Comparison of ENCODE assay signal across 23 cellular contexts in genomic region chr19:16175954-16176353, GRCh38.
"Had no signal": no experiment of that assay in that cellular context is flagged by ENCODE, and none has a peak within 500 bp of the region (broad histone marks: within the 10 kb centered on the region; RNA-seq: fewer than 3 reads in every experiment).

No MANE protein-coding gene starts in this region.

- H3K36me3 ChIP-seq: neural progenitor cell, ovary, right atrium auricular region, sigmoid colon, stomach, thoracic aorta, transverse colon had no signal

- H3K4me3 ChIP-seq: lung, neural progenitor cell, ovary, right atrium auricular region, sigmoid colon, skin epidermis, stomach, thoracic aorta, transverse colon had no signal

- DNase-seq: dermis blood vessel endothelial cell; erythroblast; foreskin keratinocyte; immature natural killer cell; left colon; left ventricle myocardium superior; mesenchymal stem cell; midbrain; nucleus accumbens; ovary; sigmoid colon; stimulated activated CD4-positive, alpha-beta T cell treated with anti-CD3 and anti-CD28 coated beads, Interleukin-2, amount 100 ng/mL, for 24 hours; stimulated activated CD4-positive, alpha-beta T cell treated with anti-CD3 and anti-CD28 coated beads, Interleukin-4, amount 100 ng/mL, for 4 hours; stimulated activated naive B cell treated with anti-CD40 and anti-IgM and Interleukin-4, amounts not matched to agents 10 μg/mL and 1 μg/mL and 100 μg/mL, for 72 hours; stomach; substantia nigra; transverse colon had no signal

- H3K27me3 ChIP-seq: foreskin keratinocyte, neural progenitor cell, ovary, right atrium auricular region, sigmoid colon, transverse colon had no signal

- ATAC-seq: foreskin keratinocyte; left colon; left ventricle myocardium superior; natural killer cell treated with Interleukin-12 subunit alpha and Interleukin-12 subunit beta and Interleukin-15 and Interleukin-18, amount 100 ng/mL, for 72 hours; stimulated activated naive B cell treated with anti-CD40 and anti-IgM and Interleukin-4, amounts not matched to agents 10 μg/mL and 1 μg/mL and 100 μg/mL, for 72 hours had no signal
